14 cellular contexts compared by ENCODE assay signal in genomic region chr6:149168968-149169367, GRCh38.
DNase-seq lines count a peak whose midpoint lies in the region; ATAC-seq and TF ChIP-seq lines count a peak whose summit lies in the region.
"Had no signal": no experiment of that assay in that cellular context is flagged by ENCODE, and none has a peak within 500 bp of the region (broad histone marks: within the 10 kb centered on the region; RNA-seq: fewer than 3 reads in every experiment).

No MANE protein-coding gene starts in this region.

- WGBS in GM23248 (ENCODE audit: low coverage in 1 of 2, low lambda C conversion rate in 2 of 2, missing lambda C conversion rate in 2 of 2), 2 experiments = 82% methylated on average over 6 of the region's 6 CpGs

- peaks cover 5% of the 10 kb centered on the region for H3K9me3 Mint-ChIP-seq in activated naive CD8-positive, alpha-beta T cell treated with anti-CD3 and anti-CD28 coated beads for 36 hours

- H3K4me3 ChIP-seq in GM12865 (ENCODE audit: low read depth, low read length) = no peak overlapping the region
- peak overlapping the region; percentile 30 for H3K4me3 ChIP-seq in skeletal muscle satellite cell (ENCODE audit: low read length)
- H3K4me3 ChIP-seq in GM23248 = no peak overlapping the region
- H3K4me3 ChIP-seq: HAP-1, left ventricle myocardium inferior had no signal

- H3K79me2 ChIP-seq in GM23248 (ENCODE audit: insufficient read depth) = no peaks in the 10 kb centered on the region

- H3K9me3 ChIP-seq in skeletal muscle satellite cell (replicated peaks; ENCODE audit: low read length) = no peaks in the 10 kb centered on the region
- no peaks in the 10 kb centered on the region for H3K9me3 ChIP-seq in GM23248 (ENCODE audit: low read depth)
- H3K9me3 ChIP-seq: HAP-1, left ventricle myocardium inferior had no signal

- TF ChIP-seq CTCF in GM12865 (IDR thresholded peaks at IDR 0.05; ENCODE audit: insufficient read depth, low read depth, low read length, missing control alignments) = no peak
- TF ChIP-seq CTCF in GM20000 (IDR thresholded peaks at IDR 0.05; ENCODE audit: extremely low read depth, missing control alignments) = no peak

- H3K27ac Mint-ChIP-seq in activated naive CD8-positive, alpha-beta T cell treated with anti-CD3 and anti-CD28 coated beads for 36 hours = peak overlapping the region; percentile 0

- no peak overlapping the region for H3K4me3 Mint-ChIP-seq in activated naive CD8-positive, alpha-beta T cell treated with anti-CD3 and anti-CD28 coated beads for 36 hours

- no peak overlapping the region for H2AFZ ChIP-seq in GM23248

- no peaks in the 10 kb centered on the region for H3F3A ChIP-seq in GM23248 (ENCODE audit: insufficient read depth)

- H3K27me3 Mint-ChIP-seq in activated naive CD8-positive, alpha-beta T cell treated with anti-CD3 and anti-CD28 coated beads for 36 hours = no peaks in the 10 kb centered on the region

- H3K27me3 ChIP-seq in skeletal muscle satellite cell (ENCODE audit: control insufficient read depth, insufficient read depth, low read length) (peaks cover 4% of the 10 kb centered on the region), GM23248 (replicated peaks; ENCODE audit: insufficient read depth) (no peaks in the 10 kb centered on the region)

- peaks cover 11% of the 10 kb centered on the region for H3K36me3 Mint-ChIP-seq in activated naive CD8-positive, alpha-beta T cell treated with anti-CD3 and anti-CD28 coated beads for 36 hours

- DNase-seq in GM12865 (ENCODE audit: low read depth) (peak; percentile 29), M059J (ENCODE audit: low read depth) (peak; percentile 13), GM23248 (no peak), GM20000 (ENCODE audit: low spot score) (no peak)
- peak; percentile 7 for DNase-seq in activated naive CD8-positive, alpha-beta T cell treated with anti-CD3 and anti-CD28 coated beads for 36 hours
- DNase-seq: activated CD4-positive, CD25-positive, alpha-beta regulatory T cell treated with anti-CD3 and anti-CD28 coated beads, Interleukin-2, amount 50 U/mL, for 72 hours; left ventricle myocardium inferior; NCI-H1092; NCI-H2107; posterior cingulate gyrus; RPMI8226 had no signal

- H3K4me2 ChIP-seq in skeletal muscle satellite cell (ENCODE audit: low read length) (peak overlapping the region; percentile 61), GM23248 (ENCODE audit: unreplicated experiment) (no peak overlapping the region)

- no peaks in the 10 kb centered on the region for H4K20me1 ChIP-seq in GM23248 (ENCODE audit: insufficient read depth)

- H3K4me1 ChIP-seq in skeletal muscle satellite cell (ENCODE audit: control insufficient read depth, insufficient read depth, low read length) = peaks cover 28% of the 10 kb centered on the region
- peaks cover 6% of the 10 kb centered on the region for H3K4me1 ChIP-seq in GM23248 (ENCODE audit: insufficient read depth)
- H3K4me1 ChIP-seq: HAP-1 had no signal

- ATAC-seq in HG03520 (IDR thresholded peaks at IDR 0.05; ENCODE audit: unreplicated experiment) = no peak

- in situ Hi-C loops in GM23248 (cut with MboI) = no loop called here

- peaks cover 51% of the 10 kb centered on the region for H3K4me1 Mint-ChIP-seq in activated naive CD8-positive, alpha-beta T cell treated with anti-CD3 and anti-CD28 coated beads for 36 hours

- H3K27ac ChIP-seq in GM23248 = no peak overlapping the region

- H3K36me3 ChIP-seq in skeletal muscle satellite cell (ENCODE audit: insufficient read depth, low read length) (no peaks in the 10 kb centered on the region), GM23248 (ENCODE audit: low read depth) (no peaks in the 10 kb centered on the region)
- H3K36me3 ChIP-seq: HAP-1, left ventricle myocardium inferior had no signal

- no peaks in the 10 kb centered on the region for H3K9me2 ChIP-seq in GM23248 (ENCODE audit: insufficient read depth)

- H3K9ac ChIP-seq in skeletal muscle satellite cell (ENCODE audit: low read depth, low read length) (peak overlapping the region; percentile 28), GM23248 (no peak overlapping the region)

Comparison
In these comparisons a context has a peak if more than half of its experiments do, and no peak if none do; other contexts are left out.
1. DNase-seq: peak in GM12865 (single experiment), M059J (single experiment) and activated naive CD8-positive, alpha-beta T cell treated with anti-CD3 and anti-CD28 coated beads for 36 hours (single experiment); none in GM23248 (single experiment) and GM20000 (single experiment).